ENCODE assay signal across 1 cellular context in genomic region chr2:142710336-142710735, GRCh38.
TF ChIP-seq lines count a peak whose summit lies in the region.

No MANE protein-coding gene starts in this region.

TF ChIP-seq in GM12878, 131 proteins besides CTCF, POLR2A, EP300 and RAD21 (continued from another document):
- TF ChIP-seq RUNX3 (IDR thresholded peaks at IDR 0.05; ENCODE audit: low read length): peak; percentile 67; the same call in 1 of the 2 replicates
- TF ChIP-seq ZBTB33 (IDR thresholded peaks at IDR 0.05): no peak
- TF ChIP-seq USF2 (IDR thresholded peaks at IDR 0.05; ENCODE audit: borderline replicate concordance, low read depth, low read length): no peak
- no peak for TF ChIP-seq FOXM1 (IDR thresholded peaks at IDR 0.05; ENCODE audit: low read depth, low read length)
